In the genomic region with DNA sequence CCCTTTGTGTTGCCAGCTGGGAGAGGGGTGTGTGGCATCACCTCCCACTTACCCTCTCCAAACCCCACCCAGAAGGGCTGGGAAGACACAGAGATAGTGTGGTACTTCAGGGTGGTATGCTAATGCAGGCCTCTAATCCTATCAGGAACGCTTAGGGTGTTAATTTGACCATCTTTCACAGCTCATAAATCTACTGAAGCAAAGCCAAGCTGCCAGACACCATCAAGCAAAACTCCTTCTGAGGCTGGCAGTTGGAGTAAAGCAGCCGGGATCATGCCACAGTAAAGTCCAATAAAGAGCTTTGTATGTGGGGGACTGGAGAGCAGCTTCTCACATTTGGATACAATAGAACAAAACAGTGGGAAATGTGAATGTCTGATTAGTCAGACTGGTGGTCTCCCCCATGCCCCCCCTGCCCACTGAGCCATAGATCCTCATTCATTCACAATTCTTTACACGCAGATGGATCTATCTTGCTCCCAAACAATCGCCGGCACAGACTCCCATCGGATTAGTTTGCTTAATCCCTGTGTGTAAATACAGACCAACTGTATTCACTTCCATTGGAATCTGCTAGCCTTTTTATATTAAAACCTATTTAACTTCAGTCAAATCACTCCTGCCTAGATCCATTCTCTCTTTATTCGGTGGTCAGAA, we compare ENCODE assay signal across 1 cellular context.
TF ChIP-seq lines count a peak whose summit lies in the region.

No MANE protein-coding gene starts in this region.

TF ChIP-seq in GM23338, 12 proteins besides CTCF, POLR2A, EP300 and RAD21:
- TF ChIP-seq, protein P1, sequence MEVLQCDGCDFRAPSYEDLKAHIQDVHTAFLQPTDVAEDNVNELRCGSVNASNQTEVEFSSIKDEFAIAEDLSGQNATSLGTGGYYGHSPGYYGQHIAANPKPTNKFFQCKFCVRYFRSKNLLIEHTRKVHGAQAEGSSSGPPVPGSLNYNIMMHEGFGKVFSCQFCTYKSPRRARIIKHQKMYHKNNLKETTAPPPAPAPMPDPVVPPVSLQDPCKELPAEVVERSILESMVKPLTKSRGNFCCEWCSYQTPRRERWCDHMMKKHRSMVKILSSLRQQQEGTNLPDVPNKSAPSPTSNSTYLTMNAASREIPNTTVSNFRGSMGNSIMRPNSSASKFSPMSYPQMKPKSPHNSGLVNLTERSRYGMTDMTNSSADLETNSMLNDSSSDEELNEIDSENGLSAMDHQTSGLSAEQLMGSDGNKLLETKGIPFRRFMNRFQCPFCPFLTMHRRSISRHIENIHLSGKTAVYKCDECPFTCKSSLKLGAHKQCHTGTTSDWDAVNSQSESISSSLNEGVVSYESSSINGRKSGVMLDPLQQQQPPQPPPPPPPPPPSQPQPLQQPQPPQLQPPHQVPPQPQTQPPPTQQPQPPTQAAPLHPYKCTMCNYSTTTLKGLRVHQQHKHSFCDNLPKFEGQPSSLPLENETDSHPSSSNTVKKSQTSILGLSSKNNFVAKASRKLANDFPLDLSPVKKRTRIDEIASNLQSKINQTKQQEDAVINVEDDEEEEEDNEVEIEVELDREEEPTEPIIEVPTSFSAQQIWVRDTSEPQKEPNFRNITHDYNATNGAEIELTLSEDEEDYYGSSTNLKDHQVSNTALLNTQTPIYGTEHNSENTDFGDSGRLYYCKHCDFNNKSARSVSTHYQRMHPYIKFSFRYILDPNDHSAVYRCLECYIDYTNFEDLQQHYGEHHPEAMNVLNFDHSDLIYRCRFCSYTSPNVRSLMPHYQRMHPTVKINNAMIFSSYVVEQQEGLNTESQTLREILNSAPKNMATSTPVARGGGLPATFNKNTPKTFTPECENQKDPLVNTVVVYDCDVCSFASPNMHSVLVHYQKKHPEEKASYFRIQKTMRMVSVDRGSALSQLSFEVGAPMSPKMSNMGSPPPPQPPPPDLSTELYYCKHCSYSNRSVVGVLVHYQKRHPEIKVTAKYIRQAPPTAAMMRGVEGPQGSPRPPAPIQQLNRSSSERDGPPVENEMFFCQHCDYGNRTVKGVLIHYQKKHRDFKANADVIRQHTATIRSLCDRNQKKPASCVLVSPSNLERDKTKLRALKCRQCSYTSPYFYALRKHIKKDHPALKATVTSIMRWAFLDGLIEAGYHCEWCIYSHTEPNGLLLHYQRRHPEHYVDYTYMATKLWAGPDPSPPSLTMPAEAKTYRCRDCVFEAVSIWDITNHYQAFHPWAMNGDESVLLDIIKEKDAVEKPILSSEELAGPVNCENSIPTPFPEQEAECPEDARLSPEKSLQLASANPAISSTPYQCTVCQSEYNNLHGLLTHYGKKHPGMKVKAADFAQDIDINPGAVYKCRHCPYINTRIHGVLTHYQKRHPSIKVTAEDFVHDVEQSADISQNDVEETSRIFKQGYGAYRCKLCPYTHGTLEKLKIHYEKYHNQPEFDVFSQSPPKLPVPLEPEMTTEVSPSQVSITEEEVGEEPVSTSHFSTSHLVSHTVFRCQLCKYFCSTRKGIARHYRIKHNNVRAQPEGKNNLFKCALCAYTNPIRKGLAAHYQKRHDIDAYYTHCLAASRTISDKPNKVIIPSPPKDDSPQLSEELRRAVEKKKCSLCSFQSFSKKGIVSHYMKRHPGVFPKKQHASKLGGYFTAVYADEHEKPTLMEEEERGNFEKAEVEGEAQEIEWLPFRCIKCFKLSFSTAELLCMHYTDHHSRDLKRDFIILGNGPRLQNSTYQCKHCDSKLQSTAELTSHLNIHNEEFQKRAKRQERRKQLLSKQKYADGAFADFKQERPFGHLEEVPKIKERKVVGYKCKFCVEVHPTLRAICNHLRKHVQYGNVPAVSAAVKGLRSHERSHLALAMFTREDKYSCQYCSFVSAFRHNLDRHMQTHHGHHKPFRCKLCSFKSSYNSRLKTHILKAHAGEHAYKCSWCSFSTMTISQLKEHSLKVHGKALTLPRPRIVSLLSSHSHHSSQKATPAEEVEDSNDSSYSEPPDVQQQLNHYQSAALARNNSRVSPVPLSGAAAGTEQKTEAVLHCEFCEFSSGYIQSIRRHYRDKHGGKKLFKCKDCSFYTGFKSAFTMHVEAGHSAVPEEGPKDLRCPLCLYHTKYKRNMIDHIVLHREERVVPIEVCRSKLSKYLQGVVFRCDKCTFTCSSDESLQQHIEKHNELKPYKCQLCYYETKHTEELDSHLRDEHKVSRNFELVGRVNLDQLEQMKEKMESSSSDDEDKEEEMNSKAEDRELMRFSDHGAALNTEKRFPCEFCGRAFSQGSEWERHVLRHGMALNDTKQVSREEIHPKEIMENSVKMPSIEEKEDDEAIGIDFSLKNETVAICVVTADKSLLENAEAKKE (CRISPR knock-in tag; IDR thresholded peaks at IDR 0.05): no peak
- no peak for TF ChIP-seq ZNF331 (CRISPR knock-in tag; IDR thresholded peaks at IDR 0.05; ENCODE audit: low read depth)
- TF ChIP-seq EZH2 (IDR thresholded peaks at IDR 0.05; ENCODE audit: low read depth, unreplicated experiment): no peak
- TF ChIP-seq CREB1 (CRISPR knock-in tag; IDR thresholded peaks at IDR 0.05; ENCODE audit: low read depth): no peak
- no peak for TF ChIP-seq ZNF114 (CRISPR knock-in tag; IDR thresholded peaks at IDR 0.05)
- no peak for TF ChIP-seq EZH2phosphoT487 (IDR thresholded peaks at IDR 0.05; ENCODE audit: unreplicated experiment)
- no peak for TF ChIP-seq JUNB (IDR thresholded peaks at IDR 0.05; ENCODE audit: unreplicated experiment)
- TF ChIP-seq, protein P2, sequence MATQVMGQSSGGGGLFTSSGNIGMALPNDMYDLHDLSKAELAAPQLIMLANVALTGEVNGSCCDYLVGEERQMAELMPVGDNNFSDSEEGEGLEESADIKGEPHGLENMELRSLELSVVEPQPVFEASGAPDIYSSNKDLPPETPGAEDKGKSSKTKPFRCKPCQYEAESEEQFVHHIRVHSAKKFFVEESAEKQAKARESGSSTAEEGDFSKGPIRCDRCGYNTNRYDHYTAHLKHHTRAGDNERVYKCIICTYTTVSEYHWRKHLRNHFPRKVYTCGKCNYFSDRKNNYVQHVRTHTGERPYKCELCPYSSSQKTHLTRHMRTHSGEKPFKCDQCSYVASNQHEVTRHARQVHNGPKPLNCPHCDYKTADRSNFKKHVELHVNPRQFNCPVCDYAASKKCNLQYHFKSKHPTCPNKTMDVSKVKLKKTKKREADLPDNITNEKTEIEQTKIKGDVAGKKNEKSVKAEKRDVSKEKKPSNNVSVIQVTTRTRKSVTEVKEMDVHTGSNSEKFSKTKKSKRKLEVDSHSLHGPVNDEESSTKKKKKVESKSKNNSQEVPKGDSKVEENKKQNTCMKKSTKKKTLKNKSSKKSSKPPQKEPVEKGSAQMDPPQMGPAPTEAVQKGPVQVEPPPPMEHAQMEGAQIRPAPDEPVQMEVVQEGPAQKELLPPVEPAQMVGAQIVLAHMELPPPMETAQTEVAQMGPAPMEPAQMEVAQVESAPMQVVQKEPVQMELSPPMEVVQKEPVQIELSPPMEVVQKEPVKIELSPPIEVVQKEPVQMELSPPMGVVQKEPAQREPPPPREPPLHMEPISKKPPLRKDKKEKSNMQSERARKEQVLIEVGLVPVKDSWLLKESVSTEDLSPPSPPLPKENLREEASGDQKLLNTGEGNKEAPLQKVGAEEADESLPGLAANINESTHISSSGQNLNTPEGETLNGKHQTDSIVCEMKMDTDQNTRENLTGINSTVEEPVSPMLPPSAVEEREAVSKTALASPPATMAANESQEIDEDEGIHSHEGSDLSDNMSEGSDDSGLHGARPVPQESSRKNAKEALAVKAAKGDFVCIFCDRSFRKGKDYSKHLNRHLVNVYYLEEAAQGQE (IDR thresholded peaks at IDR 0.05; ENCODE audit: unreplicated experiment): no peak
- TF ChIP-seq STAT1 (IDR thresholded peaks at IDR 0.05; ENCODE audit: unreplicated experiment): no peak
- TF ChIP-seq NANOG (IDR thresholded peaks at IDR 0.05; ENCODE audit: borderline replicate concordance): no peak
- no peak for TF ChIP-seq POLR2AphosphoS5 (IDR thresholded peaks at IDR 0.05; ENCODE audit: low read depth)
- TF ChIP-seq, protein P3, sequence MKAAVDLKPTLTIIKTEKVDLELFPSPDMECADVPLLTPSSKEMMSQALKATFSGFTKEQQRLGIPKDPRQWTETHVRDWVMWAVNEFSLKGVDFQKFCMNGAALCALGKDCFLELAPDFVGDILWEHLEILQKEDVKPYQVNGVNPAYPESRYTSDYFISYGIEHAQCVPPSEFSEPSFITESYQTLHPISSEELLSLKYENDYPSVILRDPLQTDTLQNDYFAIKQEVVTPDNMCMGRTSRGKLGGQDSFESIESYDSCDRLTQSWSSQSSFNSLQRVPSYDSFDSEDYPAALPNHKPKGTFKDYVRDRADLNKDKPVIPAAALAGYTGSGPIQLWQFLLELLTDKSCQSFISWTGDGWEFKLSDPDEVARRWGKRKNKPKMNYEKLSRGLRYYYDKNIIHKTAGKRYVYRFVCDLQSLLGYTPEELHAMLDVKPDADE (IDR thresholded peaks at IDR 0.05): no peak
